Comparison of ENCODE assay signal across 8 cellular contexts in the genomic region with DNA sequence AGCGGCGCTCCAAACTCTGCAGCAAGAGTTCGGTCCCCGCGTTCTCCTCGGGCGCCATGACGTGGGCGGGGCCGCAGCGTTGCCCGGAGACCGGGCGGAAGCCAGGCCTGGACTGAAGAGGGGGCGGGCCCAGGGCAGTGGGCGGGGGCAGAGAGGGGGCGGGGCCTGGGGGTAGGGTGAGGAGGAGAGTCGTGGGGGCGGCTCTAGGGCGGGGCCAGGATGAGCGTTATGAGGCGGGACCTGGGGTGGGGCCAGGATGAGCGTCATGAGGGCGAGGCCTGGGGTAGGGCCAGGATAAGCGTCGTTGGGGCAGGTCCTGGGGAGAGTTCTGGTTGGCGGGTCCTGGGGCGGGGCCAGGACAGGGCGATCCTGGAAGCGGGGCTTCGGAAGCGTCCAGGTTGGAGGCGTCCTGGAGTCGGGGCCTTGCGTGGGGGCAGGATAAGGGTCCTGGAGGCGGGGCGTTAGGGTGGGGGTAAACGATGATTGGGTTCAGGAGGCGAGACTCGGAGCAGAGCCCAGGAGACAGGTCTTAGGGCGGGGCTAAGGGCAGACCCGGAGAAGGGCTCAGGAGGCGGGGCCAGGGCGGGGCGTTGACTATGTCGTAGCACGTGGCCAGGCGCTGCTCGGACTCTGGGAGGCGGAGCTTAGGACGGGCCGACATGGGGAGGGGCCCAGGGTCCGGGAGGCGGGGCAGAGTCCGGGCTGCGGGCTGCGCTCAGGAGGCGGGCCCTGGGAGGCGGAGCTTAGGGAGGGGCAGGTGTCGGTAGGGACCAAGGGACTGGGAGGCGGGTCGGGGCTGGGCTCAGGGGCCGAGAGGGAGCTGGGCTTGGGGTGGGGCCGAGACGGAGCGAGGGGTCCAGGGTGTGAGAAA.
DNase-seq lines count a peak whose midpoint lies in the region; ATAC-seq and TF ChIP-seq lines count a peak whose summit lies in the region.
"Not testable (repeated sequence)": the region's sequence is repeated elsewhere in the genome, so short reads cannot be mapped to it uniquely, and the experiment has no call there.

No MANE protein-coding gene starts in this region.

- TF ChIP-seq POLR2A in thyroid gland (IDR thresholded peaks at IDR 0.05): peak in 1 of 2 donors; percentile 41

- ATAC-seq in HG02798 (IDR thresholded peaks at IDR 0.05; ENCODE audit: poor library complexity, unreplicated experiment): peak; percentile 95

- DNase-seq in NCI-H1694 (lab: John Stamatoyannopoulos, UW): peak; percentile 96
- DNase-seq in T-helper 1 cell: peak; percentile 88 to 99 (median 97)
- peak; percentile 97 for DNase-seq in amniotic epithelial cell (ENCODE audit: low read depth)
- peak; percentile 99 for DNase-seq in cardiac septum (ENCODE audit: low spot score)
- peak; percentile 99 to 100 for DNase-seq in thyroid gland

- TF ChIP-seq CTCF in parathyroid adenoma (IDR thresholded peaks at IDR 0.05); thyroid gland (IDR thresholded peaks at IDR 0.05): not testable (repeated sequence)

- H3K9me3 ChIP-seq in parathyroid adenoma (ENCODE audit: control insufficient read depth, low read length); thyroid gland: not testable (repeated sequence)

- H3K36me3 ChIP-seq in parathyroid adenoma (ENCODE audit: control insufficient read depth, insufficient read depth, low read length); thyroid gland: not testable (repeated sequence)

- not testable (repeated sequence) for H3K27me3 ChIP-seq in parathyroid adenoma (ENCODE audit: control insufficient read depth, insufficient read depth, low read length); thyroid gland

- H3K4me2 ChIP-seq in parathyroid adenoma (ENCODE audit: low read length): peak overlapping the region; percentile 61

- peak overlapping the region; percentile 39 for H3K27ac ChIP-seq in parathyroid adenoma
- peak overlapping the region; percentile 29 to 67 (median 63) for H3K27ac ChIP-seq in thyroid gland

- WGBS in thyroid gland, 2 donors: 0% methylated on average over 8 to 23 of the region's 66 CpGs

- H3K4me3 ChIP-seq in GM08714 (ENCODE audit: low read length) (peak overlapping the region; percentile 91; the same call in 1 of the 2 replicates), parathyroid adenoma (ENCODE audit: low read depth, low read length) (peak overlapping the region; percentile 57), thyroid gland (replicated peaks in 1 of 3) (peak overlapping the region in 2 of 3 donors; percentile 34 to 49)

- not testable (repeated sequence) for H3K9ac ChIP-seq in parathyroid adenoma

- intact Hi-C loops in cardiac septum (cut with DNase I): not testable (repeated sequence)
- intact Hi-C loops in thyroid gland (cut with DNase I): loop anchor here (10.0 kb wide), 1 partner anchor 171 kb away; a partner anchor contains a TSS

- H3K4me1 ChIP-seq in parathyroid adenoma, thyroid gland: not testable (repeated sequence)

- H3K79me2 ChIP-seq in parathyroid adenoma: not testable (repeated sequence)

- H2AFZ ChIP-seq in parathyroid adenoma: peak overlapping the region; percentile 78

Comparison
In these comparisons a context has a peak if more than half of its experiments do, and no peak if none do; other contexts are left out.
1. Peak in every context shown above with its lines: DNase-seq, ATAC-seq, H3K4me3 ChIP-seq and H3K27ac ChIP-seq.